Comparison of ENCODE assay signal across 8 cellular contexts in the genomic region with DNA sequence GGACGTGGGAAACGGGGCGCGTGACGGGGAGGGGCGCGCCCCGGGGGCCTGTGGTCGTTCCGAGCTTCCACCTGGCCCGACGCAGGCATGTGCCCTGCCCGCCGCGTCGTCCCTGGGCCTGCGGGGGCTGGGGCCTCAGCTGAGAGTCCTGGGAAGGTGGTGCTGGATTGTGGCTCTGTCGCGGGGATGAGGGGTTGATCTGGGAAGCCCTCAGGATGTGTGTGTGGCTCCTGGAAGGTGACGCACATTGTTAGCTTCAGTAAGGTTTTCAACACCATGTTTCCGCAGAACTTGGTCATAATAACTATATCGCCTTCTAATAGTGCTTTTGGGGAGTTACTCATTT.
DNase-seq lines count a peak whose midpoint lies in the region; ATAC-seq and TF ChIP-seq lines count a peak whose summit lies in the region.

No MANE protein-coding gene starts in this region.

- peak overlapping the region in 3 of 5 donors; percentile 13 to 92 (median 76) for H3K27ac ChIP-seq in adrenal gland

- H3K27me3 Mint-ChIP-seq in stimulated activated naive CD8-positive, alpha-beta T cell treated with anti-CD3 and anti-CD28 coated beads, Interleukin-15, amount 100 ng/mL, for 72 hours: no peaks in the 10 kb centered on the region

- H3K27ac Mint-ChIP-seq in stimulated activated naive CD8-positive, alpha-beta T cell treated with anti-CD3 and anti-CD28 coated beads, Interleukin-15, amount 100 ng/mL, for 72 hours: peak overlapping the region; percentile 95 to 96

- peak overlapping the region; percentile 85 to 88 for H3K4me3 Mint-ChIP-seq in stimulated activated naive CD8-positive, alpha-beta T cell treated with anti-CD3 and anti-CD28 coated beads, Interleukin-15, amount 100 ng/mL, for 72 hours

- H3K4me1 ChIP-seq in adrenal gland (replicated peaks in 1 of 2): peaks cover 6 to 11% of the 10 kb centered on the region in 2 donors
- no peaks in the 10 kb centered on the region for H3K4me1 ChIP-seq in iPS-15b (ENCODE audit: control insufficient read depth, insufficient read depth, low read length)

- H3K4me3 ChIP-seq in adrenal gland: peak overlapping the region in 3 of 4 donors; percentile 59 to 71 (median 66)
- peak overlapping the region; percentile 52 for H3K4me3 ChIP-seq in iPS-15b (ENCODE audit: low read depth, low read length)

- peaks cover 12% of the 10 kb centered on the region for H3K4me1 Mint-ChIP-seq in stimulated activated naive CD8-positive, alpha-beta T cell treated with anti-CD3 and anti-CD28 coated beads, Interleukin-15, amount 100 ng/mL, for 72 hours

- no peaks in the 10 kb centered on the region for H3K27me3 ChIP-seq in adrenal gland
- H3K27me3 ChIP-seq in iPS-15b (ENCODE audit: control insufficient read depth, insufficient read depth, low read length): no peaks in the 10 kb centered on the region

- H3K36me3 ChIP-seq in adrenal gland (replicated peaks in 1 of 2) (no peaks in the 10 kb centered on the region), iPS-15b (ENCODE audit: control insufficient read depth, insufficient read depth, low read length) (no peaks in the 10 kb centered on the region)

- TF ChIP-seq POLR2A in adrenal gland (IDR thresholded peaks at IDR 0.05): no peak

- no peak overlapping the region for H3K9ac ChIP-seq in iPS-15b (ENCODE audit: low read depth, low read length)

- H3K9me3 Mint-ChIP-seq in stimulated activated naive CD8-positive, alpha-beta T cell treated with anti-CD3 and anti-CD28 coated beads, Interleukin-15, amount 100 ng/mL, for 72 hours: no peaks in the 10 kb centered on the region

- TF ChIP-seq CTCF in adrenal gland (IDR thresholded peaks at IDR 0.05): no peak

- ATAC-seq in HG03457 (IDR thresholded peaks at IDR 0.05; ENCODE audit: unreplicated experiment) (peak; percentile 11), HG03342 (IDR thresholded peaks at IDR 0.05; ENCODE audit: unreplicated experiment) (no peak)
- peak; percentile 46 for ATAC-seq in stimulated activated naive CD8-positive, alpha-beta T cell treated with anti-CD3 and anti-CD28 coated beads, Interleukin-15, amount 100 ng/mL, for 72 hours

- intact Hi-C loops in adrenal gland (cut with DNase I): no loop called here

- DNase-seq in stimulated activated CD4-positive, alpha-beta T cell treated with anti-CD3 and anti-CD28 coated beads, Interleukin-12 subunit alpha, Interleukin-12 subunit beta, amount 100 ng/mL, for 4 hours: peak; percentile 16
- no peak for DNase-seq in stimulated activated CD4-positive, alpha-beta T cell treated with anti-CD3 and anti-CD28 coated beads, Interleukin-15, amount 100 ng/mL, for 24 hours
- DNase-seq in adrenal gland (peak in 4 of 7 donors; percentile 16 to 29 (median 18)), NCI-H1436 (lab: John Stamatoyannopoulos, UW) (no peak)
- DNase-seq in stimulated activated naive CD8-positive, alpha-beta T cell treated with anti-CD3 and anti-CD28 coated beads, Interleukin-15, amount 100 ng/mL, for 72 hours: peak in 1 of 2 donors; percentile 11

- 16 to 83% (median 37%) methylated on average over 19 to 22 of the region's 22 CpGs for WGBS in adrenal gland, 4 donors

- no peaks in the 10 kb centered on the region for H3K9me3 ChIP-seq in adrenal gland (replicated peaks in 1 of 3)
- no peaks in the 10 kb centered on the region for H3K9me3 ChIP-seq in iPS-15b (ENCODE audit: control insufficient read depth, insufficient read depth, low read length)

Comparison
In these comparisons a context has a peak if more than half of its experiments do, and no peak if none do; other contexts are left out.
1. DNase-seq: peak in stimulated activated CD4-positive, alpha-beta T cell treated with anti-CD3 and anti-CD28 coated beads, Interleukin-12 subunit alpha, Interleukin-12 subunit beta, amount 100 ng/mL, for 4 hours (single experiment) and adrenal gland (4 of 7); none in stimulated activated CD4-positive, alpha-beta T cell treated with anti-CD3 and anti-CD28 coated beads, Interleukin-15, amount 100 ng/mL, for 24 hours (single experiment) and NCI-H1436 (single experiment).